ENCODE assay signal across 1 cellular context in genomic region chr13:111153279-111153976, GRCh38.
TF ChIP-seq lines count a peak whose summit lies in the region.

No MANE protein-coding gene starts in this region.

TF ChIP-seq in GM12878, 131 proteins besides CTCF, POLR2A, EP300 and RAD21 (continued from another document and continues in another):
- TF ChIP-seq ZBTB40 (IDR thresholded peaks at IDR 0.05; ENCODE audit: borderline replicate concordance): peak; percentile 88
- TF ChIP-seq NFYA (IDR thresholded peaks at IDR 0.05; ENCODE audit: borderline replicate concordance, low read depth, low read length): no peak
- no peak for TF ChIP-seq CBX3 (IDR thresholded peaks at IDR 0.05; ENCODE audit: borderline replicate concordance, low read depth)
- no peak for TF ChIP-seq IKZF2 (IDR thresholded peaks at IDR 0.05)
- no peak for TF ChIP-seq MXI1 (IDR thresholded peaks at IDR 0.05; ENCODE audit: low read depth, low read length)
- TF ChIP-seq ZBED1 (IDR thresholded peaks at IDR 0.05; ENCODE audit: borderline replicate concordance): no peak
- TF ChIP-seq, protein P1, sequence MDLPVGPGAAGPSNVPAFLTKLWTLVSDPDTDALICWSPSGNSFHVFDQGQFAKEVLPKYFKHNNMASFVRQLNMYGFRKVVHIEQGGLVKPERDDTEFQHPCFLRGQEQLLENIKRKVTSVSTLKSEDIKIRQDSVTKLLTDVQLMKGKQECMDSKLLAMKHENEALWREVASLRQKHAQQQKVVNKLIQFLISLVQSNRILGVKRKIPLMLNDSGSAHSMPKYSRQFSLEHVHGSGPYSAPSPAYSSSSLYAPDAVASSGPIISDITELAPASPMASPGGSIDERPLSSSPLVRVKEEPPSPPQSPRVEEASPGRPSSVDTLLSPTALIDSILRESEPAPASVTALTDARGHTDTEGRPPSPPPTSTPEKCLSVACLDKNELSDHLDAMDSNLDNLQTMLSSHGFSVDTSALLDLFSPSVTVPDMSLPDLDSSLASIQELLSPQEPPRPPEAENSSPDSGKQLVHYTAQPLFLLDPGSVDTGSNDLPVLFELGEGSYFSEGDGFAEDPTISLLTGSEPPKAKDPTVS (IDR thresholded peaks at IDR 0.05; ENCODE audit: low read depth, low read length): no peak
- no peak for TF ChIP-seq SMC3 (IDR thresholded peaks at IDR 0.05; ENCODE audit: borderline replicate concordance, low read length)
- TF ChIP-seq, protein P2, sequence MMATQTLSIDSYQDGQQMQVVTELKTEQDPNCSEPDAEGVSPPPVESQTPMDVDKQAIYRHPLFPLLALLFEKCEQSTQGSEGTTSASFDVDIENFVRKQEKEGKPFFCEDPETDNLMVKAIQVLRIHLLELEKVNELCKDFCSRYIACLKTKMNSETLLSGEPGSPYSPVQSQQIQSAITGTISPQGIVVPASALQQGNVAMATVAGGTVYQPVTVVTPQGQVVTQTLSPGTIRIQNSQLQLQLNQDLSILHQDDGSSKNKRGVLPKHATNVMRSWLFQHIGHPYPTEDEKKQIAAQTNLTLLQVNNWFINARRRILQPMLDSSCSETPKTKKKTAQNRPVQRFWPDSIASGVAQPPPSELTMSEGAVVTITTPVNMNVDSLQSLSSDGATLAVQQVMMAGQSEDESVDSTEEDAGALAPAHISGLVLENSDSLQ (IDR thresholded peaks at IDR 0.05): no peak
- TF ChIP-seq ZBTB11 (CRISPR knock-in tag; IDR thresholded peaks at IDR 0.05): peak; percentile 72
- peak; percentile 70 for TF ChIP-seq E4F1 (IDR thresholded peaks at IDR 0.05; ENCODE audit: borderline replicate concordance, partially characterized antibody)
- TF ChIP-seq IRF4 (IDR thresholded peaks at IDR 0.05; ENCODE audit: low read depth, low read length): no peak
- TF ChIP-seq ZNF274 (IDR thresholded peaks at IDR 0.05; ENCODE audit: insufficient read depth, insufficient read length): no peak
- TF ChIP-seq STAT1 (conservative IDR thresholded peaks at IDR 0.05): no peak
- TF ChIP-seq ATF7 (IDR thresholded peaks at IDR 0.05; ENCODE audit: low read depth): peak; percentile 23; the same call in 1 of the 2 replicates
- TF ChIP-seq POLR2AphosphoS2 (IDR thresholded peaks at IDR 0.05; ENCODE audit: low read depth, low read length): peak; percentile 66; the same call in 1 of the 2 replicates
- no peak for TF ChIP-seq BCL3 (IDR thresholded peaks at IDR 0.05; ENCODE audit: borderline replicate concordance, insufficient read depth, low read depth, low read length, poor library complexity, severe bottlenecking)
- no peak for TF ChIP-seq SUZ12 (IDR thresholded peaks at IDR 0.05; ENCODE audit: unreplicated experiment)
- no peak for TF ChIP-seq ZNF384 (IDR thresholded peaks at IDR 0.05; ENCODE audit: borderline replicate concordance, low read depth, low read length)
- no peak for TF ChIP-seq CHD4 (IDR thresholded peaks at IDR 0.05)
- TF ChIP-seq PAX5 (IDR thresholded peaks at IDR 0.05; ENCODE audit: borderline replicate concordance, low read depth, low read length): no peak
- TF ChIP-seq SMARCA5 (IDR thresholded peaks at IDR 0.05): peak; percentile 67; the same call in 1 of the 2 replicates
- no peak for TF ChIP-seq MLLT1 (IDR thresholded peaks at IDR 0.05)
- TF ChIP-seq EGR1 (IDR thresholded peaks at IDR 0.05; ENCODE audit: borderline replicate concordance in 1 of 2, low read depth in 2 of 2, low read length in 2 of 2): peak in 1 of 2 experiments; percentile 93; a peak in 2 of 3 replicates
- TF ChIP-seq RFX5 (IDR thresholded peaks at IDR 0.05; ENCODE audit: low read depth, low read length): no peak
- TF ChIP-seq HDAC2 (IDR thresholded peaks at IDR 0.05): no peak
- peak; percentile 97 for TF ChIP-seq GATAD2B (conservative IDR thresholded peaks at IDR 0.05; ENCODE audit: low read depth)
- no peak for TF ChIP-seq IRF3 (IDR thresholded peaks at IDR 0.05)
- peak; percentile 26; the same call in 1 of the 2 replicates for TF ChIP-seq SPI1 (IDR thresholded peaks at IDR 0.05; ENCODE audit: borderline replicate concordance, insufficient read depth, low read depth, low read length)
- TF ChIP-seq, protein P3, sequence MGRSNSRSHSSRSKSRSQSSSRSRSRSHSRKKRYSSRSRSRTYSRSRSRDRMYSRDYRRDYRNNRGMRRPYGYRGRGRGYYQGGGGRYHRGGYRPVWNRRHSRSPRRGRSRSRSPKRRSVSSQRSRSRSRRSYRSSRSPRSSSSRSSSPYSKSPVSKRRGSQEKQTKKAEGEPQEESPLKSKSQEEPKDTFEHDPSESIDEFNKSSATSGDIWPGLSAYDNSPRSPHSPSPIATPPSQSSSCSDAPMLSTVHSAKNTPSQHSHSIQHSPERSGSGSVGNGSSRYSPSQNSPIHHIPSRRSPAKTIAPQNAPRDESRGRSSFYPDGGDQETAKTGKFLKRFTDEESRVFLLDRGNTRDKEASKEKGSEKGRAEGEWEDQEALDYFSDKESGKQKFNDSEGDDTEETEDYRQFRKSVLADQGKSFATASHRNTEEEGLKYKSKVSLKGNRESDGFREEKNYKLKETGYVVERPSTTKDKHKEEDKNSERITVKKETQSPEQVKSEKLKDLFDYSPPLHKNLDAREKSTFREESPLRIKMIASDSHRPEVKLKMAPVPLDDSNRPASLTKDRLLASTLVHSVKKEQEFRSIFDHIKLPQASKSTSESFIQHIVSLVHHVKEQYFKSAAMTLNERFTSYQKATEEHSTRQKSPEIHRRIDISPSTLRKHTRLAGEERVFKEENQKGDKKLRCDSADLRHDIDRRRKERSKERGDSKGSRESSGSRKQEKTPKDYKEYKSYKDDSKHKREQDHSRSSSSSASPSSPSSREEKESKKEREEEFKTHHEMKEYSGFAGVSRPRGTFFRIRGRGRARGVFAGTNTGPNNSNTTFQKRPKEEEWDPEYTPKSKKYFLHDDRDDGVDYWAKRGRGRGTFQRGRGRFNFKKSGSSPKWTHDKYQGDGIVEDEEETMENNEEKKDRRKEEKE (IDR thresholded peaks at IDR 0.05): no peak
- TF ChIP-seq JUNB (IDR thresholded peaks at IDR 0.05): no peak
- peak; percentile 27 for TF ChIP-seq RELA (IDR thresholded peaks at IDR 0.05; ENCODE audit: borderline replicate concordance, partially characterized antibody)
- TF ChIP-seq, protein P4, sequence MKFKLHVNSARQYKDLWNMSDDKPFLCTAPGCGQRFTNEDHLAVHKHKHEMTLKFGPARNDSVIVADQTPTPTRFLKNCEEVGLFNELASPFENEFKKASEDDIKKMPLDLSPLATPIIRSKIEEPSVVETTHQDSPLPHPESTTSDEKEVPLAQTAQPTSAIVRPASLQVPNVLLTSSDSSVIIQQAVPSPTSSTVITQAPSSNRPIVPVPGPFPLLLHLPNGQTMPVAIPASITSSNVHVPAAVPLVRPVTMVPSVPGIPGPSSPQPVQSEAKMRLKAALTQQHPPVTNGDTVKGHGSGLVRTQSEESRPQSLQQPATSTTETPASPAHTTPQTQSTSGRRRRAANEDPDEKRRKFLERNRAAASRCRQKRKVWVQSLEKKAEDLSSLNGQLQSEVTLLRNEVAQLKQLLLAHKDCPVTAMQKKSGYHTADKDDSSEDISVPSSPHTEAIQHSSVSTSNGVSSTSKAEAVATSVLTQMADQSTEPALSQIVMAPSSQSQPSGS (IDR thresholded peaks at IDR 0.05; ENCODE audit: low read length): no peak
